ENCODE assay signal across 8 cellular contexts in genomic region chr2:72887032-72887835, GRCh38. TPM values are rescaled to one million over a fixed set of nuclear protein-coding genes. Genes with fewer than 3 reads are reported as not detected.
DNase-seq lines count a peak whose midpoint lies in the region; TF ChIP-seq lines count a peak whose summit lies in the region.

TSS of gene SPR (plus strand) at chr2:72887408. CDS start at chr2:72887433, 25 bp downstream.

- no peaks in the 10 kb centered on the region for H4K20me1 ChIP-seq in hepatocyte (ENCODE audit: insufficient read depth, poor library complexity, severe bottlenecking)

- DNase-seq in MV-4-11 (lab: John Stamatoyannopoulos, UW) = peak; percentile 41
- peak in 4 of 5 experiments; percentile 15 to 57 (median 30) for DNase-seq in T-helper 2 cell
- DNase-seq in astrocyte of the hippocampus (ENCODE audit: low read depth, low spot score) = peak; percentile 84
- peak; percentile 87 for DNase-seq in hepatocyte (ENCODE audit: low spot score)
- DNase-seq in AML-193 (lab: John Stamatoyannopoulos, UW) = no peak

- H3K36me3 ChIP-seq in HEK293 (ENCODE audit: control insufficient read depth in 2 of 2, insufficient read depth in 1 of 2, low read length in 2 of 2) (peaks cover 0 to 17% of the 10 kb centered on the region in 2 experiments; a peak in 2 of 3 replicates), hepatocyte (replicated peaks; ENCODE audit: insufficient read depth, low read depth) (no peaks in the 10 kb centered on the region), rectal smooth muscle tissue (ENCODE audit: control insufficient read depth, insufficient read depth, low read length) (peaks cover 12% of the 10 kb centered on the region)

- H3K4me1 ChIP-seq in HEK293 (ENCODE audit: control insufficient read depth, insufficient read depth, low read length) (no peaks in the 10 kb centered on the region), hepatocyte (ENCODE audit: insufficient read depth) (peaks cover 9% of the 10 kb centered on the region), rectal smooth muscle tissue (ENCODE audit: control insufficient read depth, insufficient read depth, low read length) (peaks cover 6% of the 10 kb centered on the region)

- no peaks in the 10 kb centered on the region for H3K27me3 ChIP-seq in hepatocyte
- H3K27me3 ChIP-seq in rectal smooth muscle tissue (ENCODE audit: control insufficient read depth, insufficient read depth, low read length) = no peaks in the 10 kb centered on the region

- peak within 1 kb of the TSS; percentile 94 for H3K4me2 ChIP-seq in hepatocyte

- no peaks in the 10 kb centered on the region for H3K9me2 ChIP-seq in hepatocyte (replicated peaks; ENCODE audit: insufficient read depth)

- WGBS in hepatocyte (ENCODE audit: low lambda C conversion rate, missing lambda C conversion rate) = under 1% methylated on average over 72 of the region's 81 CpGs

- POLR2A ChIA-PET in HEK293 (lab: Yijun Ruan, JAX) = interaction anchor here (0.6 to 1.9 kb wide), 5 partner anchors 30 to 346 kb away, joined by 3 to 9 read pairs (median 3); partner anchors contain the start of genes CCT7, EMX1 and PRADC1

- peak within 1 kb of the TSS; percentile 87 for H2AFZ ChIP-seq in hepatocyte

- CTCF ChIA-PET in HEK293 (lab: Yijun Ruan, JAX) = interaction anchor here (0.6 to 3.2 kb wide), 40 partner anchors 11 to 792 kb away, joined by 3 to 44 read pairs (median 4); partner anchors contain the start of gene EMX1

- TF ChIP-seq CTCF in GM12873 (IDR thresholded peaks at IDR 0.05; ENCODE audit: insufficient read depth, low read depth, low read length, missing control alignments) = peak; percentile 2
- no peak for TF ChIP-seq CTCF in HEK293 (tag by site-specific recombination; IDR thresholded peaks at IDR 0.05)
- no peak for TF ChIP-seq CTCF in hepatocyte (IDR thresholded peaks at IDR 0.05; ENCODE audit: poor library complexity)

- H3K27ac ChIP-seq in HEK293 (ENCODE audit: extremely low read depth, low read depth, low read length) (peak within 1 kb of the TSS; percentile 78), hepatocyte (peak within 1 kb of the TSS; percentile 77), rectal smooth muscle tissue (ENCODE audit: low read depth, low read length) (peak within 1 kb of the TSS; percentile 79)

- no peaks in the 10 kb centered on the region for H3K9me3 ChIP-seq in HEK293 (ENCODE audit: control insufficient read depth, insufficient read depth, low read depth, low read length)
- H3K9me3 ChIP-seq in hepatocyte (ENCODE audit: low read depth) = no peaks in the 10 kb centered on the region

- no peaks in the 10 kb centered on the region for H3K79me2 ChIP-seq in hepatocyte

- H3K9ac ChIP-seq in rectal smooth muscle tissue (ENCODE audit: low read length) = peak within 1 kb of the TSS; percentile 65

- H3K4me3 ChIP-seq in HEK293 (ENCODE audit: low read depth, low read length) (peak within 1 kb of the TSS; percentile 55), hepatocyte (peak within 1 kb of the TSS; percentile 57), rectal smooth muscle tissue (ENCODE audit: low read length) (peak within 1 kb of the TSS; percentile 68)

TF ChIP-seq in HEK293, 187 proteins besides CTCF, POLR2A, EP300 and RAD21 (continues in another document):
- TF ChIP-seq ZNF362 (tag by site-specific recombination; IDR thresholded peaks at IDR 0.05) = no peak
- no peak for TF ChIP-seq YY2 (tag by site-specific recombination; IDR thresholded peaks at IDR 0.05)
- TF ChIP-seq KLF9 (tag by site-specific recombination; IDR thresholded peaks at IDR 0.05; ENCODE audit: low read depth) = peak; percentile 61
- no peak for TF ChIP-seq ZNF169 (tag by site-specific recombination; IDR thresholded peaks at IDR 0.05)
- no peak for TF ChIP-seq ZNF692 (tag by site-specific recombination; IDR thresholded peaks at IDR 0.05)
- TF ChIP-seq HOXC10 (CRISPR knock-in tag; IDR thresholded peaks at IDR 0.05) = 0 out of 2 replicates have a peak, but pooled peaks have one; percentile 23
- TF ChIP-seq ZNF561 (tag by site-specific recombination; IDR thresholded peaks at IDR 0.05; ENCODE audit: borderline replicate concordance) = 0 out of 2 replicates have a peak, but pooled peaks have one; percentile 40
- TF ChIP-seq ZNF645 (tag by site-specific recombination; IDR thresholded peaks at IDR 0.05) = no peak
- peak; percentile 63 for TF ChIP-seq GLIS1 (tag by site-specific recombination; IDR thresholded peaks at IDR 0.05)
- peak; percentile 63 for TF ChIP-seq KLF16 (tag by site-specific recombination; IDR thresholded peaks at IDR 0.05)
- TF ChIP-seq ZNF335 (tag by site-specific recombination; conservative IDR thresholded peaks at IDR 0.05) = peak; percentile 66; the same call in 1 of the 2 replicates
- TF ChIP-seq ZBTB17 (tag by site-specific recombination; IDR thresholded peaks at IDR 0.05) = no peak
- TF ChIP-seq ZBTB48 (tag by site-specific recombination; IDR thresholded peaks at IDR 0.05) = peak; percentile 89
- TF ChIP-seq SP3 (tag by site-specific recombination; IDR thresholded peaks at IDR 0.05) = peak; percentile 58
- peak; percentile 72 for TF ChIP-seq GLIS2 (tag by site-specific recombination; IDR thresholded peaks at IDR 0.05)
- TF ChIP-seq PATZ1 (tag by site-specific recombination; IDR thresholded peaks at IDR 0.05) = peak; percentile 16; the same call in 1 of the 2 replicates
- TF ChIP-seq ZNF549 (tag by site-specific recombination; IDR thresholded peaks at IDR 0.05) = 0 out of 2 replicates have a peak, but pooled peaks have one; percentile 5
- peak; percentile 38 for TF ChIP-seq SP2 (tag by site-specific recombination; IDR thresholded peaks at IDR 0.05)
- TF ChIP-seq TRIM28 (IDR thresholded peaks at IDR 0.05; ENCODE audit: borderline replicate concordance, low read length) = 0 out of 2 replicates have a peak, but pooled peaks have one; percentile 30
- no peak for TF ChIP-seq ZNF513 (tag by site-specific recombination; IDR thresholded peaks at IDR 0.05)
- peak; percentile 98 for TF ChIP-seq ZNF423 (tag by site-specific recombination; IDR thresholded peaks at IDR 0.05)
- peak; percentile 67; the same call in 1 of the 2 replicates for TF ChIP-seq ZNF600 (tag by site-specific recombination; IDR thresholded peaks at IDR 0.05)

RNA-seq across cellular contexts. Expression of gene SPR, which starts in this region (rescaled TPM):
- total RNA-seq in hepatocyte = 44.8 and 48.3 TPM in 2 replicates
- 55.3 and 63.3 TPM in 2 replicates for polyA plus RNA-seq in hepatocyte

Comparison
In these comparisons a context has a peak if more than half of its experiments do, and no peak if none do; other contexts are left out.
1. DNase-seq: peak in MV-4-11 (single experiment), T-helper 2 cell (4 of 5), astrocyte of the hippocampus (single experiment) and hepatocyte (single experiment); none in AML-193 (0 of 2).
2. Peak in every context shown above with its lines, with median percentiles within 50 percentile points of each other: H3K27ac ChIP-seq and H3K4me3 ChIP-seq.